Comparison of ENCODE assay signal across 26 cellular contexts in genomic region chrX:27731962-27732361, GRCh38.
A peak's percentile ranks its signal among the peaks of the same experiment; 100 is the strongest.
DNase-seq lines count a peak whose midpoint lies in the region; ATAC-seq, FAIRE-seq and TF ChIP-seq lines count a peak whose summit lies in the region.
"Had no signal": no experiment of that assay in that cellular context is flagged by ENCODE, and none has a peak within 500 bp of the region (broad histone marks: within the 10 kb centered on the region; RNA-seq: fewer than 3 reads in every experiment).

No MANE protein-coding gene starts in this region.

- no peaks in the 10 kb centered on the region for H3K79me2 ChIP-seq in astrocyte (ENCODE audit: insufficient read depth, low read length)

- intact Hi-C loops in body of pancreas (cut with DNase I), result no loop called here

- TF ChIP-seq CTCF in A549 (IDR thresholded peaks at IDR 0.05), result no peak
- no peak for TF ChIP-seq CTCF in astrocyte (IDR thresholded peaks at IDR 0.05; ENCODE audit: insufficient read depth, low read depth, low read length)
- no peak for TF ChIP-seq CTCF in body of pancreas (IDR thresholded peaks at IDR 0.05)

- TF ChIP-seq EP300 in A549 (IDR thresholded peaks at IDR 0.05), result no peak

- no peak overlapping the region for H3K4me3 ChIP-seq in A549
- H3K4me3 ChIP-seq in astrocyte (ENCODE audit: insufficient read depth, low read depth, low read length), result no peak overlapping the region
- no peak overlapping the region for H3K4me3 ChIP-seq in body of pancreas
- H3K4me3 ChIP-seq: BLaER1 treated with 17β-estradiol and CSF1 and Interleukin-3, amounts not matched to agents 10 nM and 100 nM; GM12878 had no signal

- H2AFZ ChIP-seq in astrocyte (ENCODE audit: low read depth, low read length), result no peak overlapping the region

- no peak overlapping the region for H3K27ac ChIP-seq in A549
- H3K27ac ChIP-seq in astrocyte (ENCODE audit: low read depth, low read length), result no peak overlapping the region
- no peak overlapping the region for H3K27ac ChIP-seq in body of pancreas
- H3K27ac ChIP-seq: BLaER1 treated with 17β-estradiol and CSF1 and Interleukin-3, amounts not matched to agents 10 nM and 100 nM; C4-2B had no signal

- H3K9me3 ChIP-seq in A549, result no peaks in the 10 kb centered on the region
- no peaks in the 10 kb centered on the region for H3K9me3 ChIP-seq in astrocyte (ENCODE audit: insufficient read depth, low read depth, low read length)
- H3K9me3 ChIP-seq in body of pancreas, result no peaks in the 10 kb centered on the region
- H3K9me3 ChIP-seq: BLaER1 treated with 17β-estradiol and CSF1 and Interleukin-3, amounts not matched to agents 10 nM and 100 nM; Caco-2 had no signal

- H3K27me3 Mint-ChIP-seq in astrocyte (ENCODE audit: low read depth, unreplicated experiment), result no peaks in the 10 kb centered on the region
- H3K27me3 Mint-ChIP-seq: B cell; CD4-positive, alpha-beta T cell had no signal

- FAIRE-seq in A549 (lab: Jason Lieb, UNC) (peak; percentile 54), HTR-8/SVneo (lab: Jason Lieb, UNC) (peak; percentile 46), astrocyte (lab: Jason Lieb, UNC) (peak; percentile 50), colon (lab: Jason Lieb, UNC) (peak; percentile 71)
- FAIRE-seq: A204.1, D721Med, GM12878, GM12892, GM18507 had no signal

- H3K9ac ChIP-seq in astrocyte (ENCODE audit: low read length), result no peak overlapping the region
- H3K9ac ChIP-seq: BLaER1 treated with 17β-estradiol and CSF1 and Interleukin-3, amounts not matched to agents 10 nM and 100 nM had no signal

- no peaks in the 10 kb centered on the region for H3K27me3 ChIP-seq in astrocyte (ENCODE audit: insufficient read depth, low read length)
- H3K27me3 ChIP-seq in body of pancreas, result no peaks in the 10 kb centered on the region

- CTCF ChIA-PET in A549 (lab: Yijun Ruan, JAX), result no interaction called here

- no peaks in the 10 kb centered on the region for H3K4me1 ChIP-seq in A549
- H3K4me1 ChIP-seq in astrocyte (ENCODE audit: insufficient read depth, low read length), result no peaks in the 10 kb centered on the region
- no peaks in the 10 kb centered on the region for H3K4me1 ChIP-seq in body of pancreas
- H3K4me1 ChIP-seq: Caco-2 had no signal

- H3K4me2 ChIP-seq in A549 (no peak overlapping the region), astrocyte (ENCODE audit: low read length) (no peak overlapping the region)
- H3K4me2 ChIP-seq: BLaER1 treated with 17β-estradiol and CSF1 and Interleukin-3, amounts not matched to agents 10 nM and 100 nM had no signal

- H4K20me1 ChIP-seq in astrocyte (ENCODE audit: insufficient read depth, low read length), result no peaks in the 10 kb centered on the region
- H4K20me1 ChIP-seq: BLaER1 treated with 17β-estradiol and CSF1 and Interleukin-3, amounts not matched to agents 10 nM and 100 nM had no signal

- H3K36me3 ChIP-seq in astrocyte (ENCODE audit: insufficient read depth, low read length), result no peaks in the 10 kb centered on the region
- H3K36me3 ChIP-seq in body of pancreas (replicated peaks in 1 of 2; ENCODE audit: insufficient read depth in 1 of 2, low read depth in 2 of 2), result no peaks in the 10 kb centered on the region
- H3K36me3 ChIP-seq: BLaER1 treated with 17β-estradiol and CSF1 and Interleukin-3, amounts not matched to agents 10 nM and 100 nM had no signal

- H3K4me1 Mint-ChIP-seq in astrocyte (ENCODE audit: low read depth, unreplicated experiment), result no peaks in the 10 kb centered on the region
- H3K4me1 Mint-ChIP-seq: B cell had no signal

- no peaks in the 10 kb centered on the region for H3K9me3 Mint-ChIP-seq in astrocyte (ENCODE audit: unreplicated experiment)

- H3K4me3 Mint-ChIP-seq in astrocyte (ENCODE audit: unreplicated experiment), result no peak overlapping the region
- H3K4me3 Mint-ChIP-seq: B cell; CD4-positive, alpha-beta T cell; CD8-positive, alpha-beta T cell had no signal

- no peak for ATAC-seq in A549
- ATAC-seq in HG02642 (IDR thresholded peaks at IDR 0.05; ENCODE audit: poor library complexity, unreplicated experiment), result no peak
- no peak for ATAC-seq in body of pancreas
- ATAC-seq: CD8-positive, alpha-beta T cell; GM12878 had no signal

- H3K36me3 Mint-ChIP-seq in astrocyte (ENCODE audit: low read depth, unreplicated experiment), result no peaks in the 10 kb centered on the region
- H3K36me3 Mint-ChIP-seq: CD8-positive, alpha-beta T cell had no signal

- POLR2A ChIA-PET in A549 (lab: Yijun Ruan, JAX), result no interaction called here

- H3K27ac Mint-ChIP-seq in astrocyte (ENCODE audit: unreplicated experiment), result no peak overlapping the region
- H3K27ac Mint-ChIP-seq: B cell; CD4-positive, alpha-beta T cell; CD8-positive, alpha-beta T cell had no signal

- 44% methylated on average over 5 of the region's 5 CpGs for WGBS in A549 (ENCODE audit: missing lambda C conversion rate)
- WGBS in body of pancreas, 2 donors, result 78 to 82% methylated on average over 5 of the region's 5 CpGs

- DNase-seq in A549 (ENCODE audit: low read depth in 1 of 2, low spot score in 1 of 2), result no peak
- DNase-seq in HTR-8/SVneo (ENCODE audit: insufficient read length, low spot score), result no peak
- DNase-seq in astrocyte (ENCODE audit: low read depth), result no peak
- no peak for DNase-seq in NCI-H187 (lab: John Stamatoyannopoulos, UW)
- DNase-seq in HuH-7 (ENCODE audit: low spot score), result no peak
- DNase-seq in body of pancreas, result no peak
- DNase-seq: 8988T; AML-193; Caco-2; Calu3; CD4-positive, alpha-beta T cell; CD8-positive, alpha-beta T cell; DMS79; DND-41; EL; GDM1 had no signal

- TF ChIP-seq POLR2A in A549 (IDR thresholded peaks at IDR 0.05; ENCODE audit: low read length) (no peak), body of pancreas (IDR thresholded peaks at IDR 0.05) (no peak)

- TF ChIP-seq RAD21 in A549 (conservative IDR thresholded peaks at IDR 0.05 in 1 of 2, IDR thresholded peaks at IDR 0.05 in 1 of 2), result no peak

TF ChIP-seq in A549, 52 proteins besides CTCF, POLR2A, EP300 and RAD21:
- TF ChIP-seq HDAC2 (IDR thresholded peaks at IDR 0.05), result no peak
- peak; percentile 98 for TF ChIP-seq MAFK (IDR thresholded peaks at IDR 0.05; ENCODE audit: partially characterized antibody)
